In the genomic region with DNA sequence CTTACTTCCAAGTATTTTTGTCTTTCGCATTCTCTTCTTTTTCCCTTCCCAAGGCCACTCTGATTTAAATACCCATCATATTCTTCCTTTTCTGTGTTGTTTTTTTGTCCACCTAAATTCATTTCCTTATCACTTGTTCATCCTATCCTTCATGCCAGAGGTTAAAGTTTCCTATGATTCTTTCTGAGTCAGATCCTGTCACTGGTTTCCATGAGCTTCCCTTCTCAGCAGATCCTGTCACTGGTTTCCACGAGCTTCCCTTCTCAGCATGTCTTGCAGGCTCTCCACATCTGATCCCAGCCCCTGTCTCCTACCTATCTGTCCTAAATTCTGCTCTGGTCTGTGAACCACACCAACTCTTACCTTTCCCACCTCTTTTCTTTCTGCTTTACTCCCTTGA, we compare ENCODE assay signal across 15 cellular contexts.
DNase-seq lines count a peak whose midpoint lies in the region; ATAC-seq and TF ChIP-seq lines count a peak whose summit lies in the region.
"Had no signal": no experiment of that assay in that cellular context is flagged by ENCODE, and none has a peak within 500 bp of the region (broad histone marks: within the 10 kb centered on the region; RNA-seq: fewer than 3 reads in every experiment).

No MANE protein-coding gene starts in this region.

- no peak for TF ChIP-seq POLR2A in testis (IDR thresholded peaks at IDR 0.05)

- DNase-seq in EH (ENCODE audit: low read depth) (peak; percentile 74), RWPE2 (ENCODE audit: low spot score) (no peak), epithelial cell of esophagus (ENCODE audit: low read depth) (peak; percentile 59), NCI-H1436 treated with DMSO at 0.1 percent for 48 hours (lab: John Stamatoyannopoulos, UW) (no peak), glutamatergic neuron (no peak), testis (no peak), lower lobe of right lung (no peak)
- DNase-seq: DMS79, esophagus squamous epithelium, MG63, NCI-H2081 had no signal

- ATAC-seq in RWPE2 (ENCODE audit: low read depth) (peak; percentile 35; the same call in 1 of the 3 replicates), lower lobe of right lung (no peak)

- H3K9me3 ChIP-seq in RWPE2 (ENCODE audit: severe bottlenecking) (no peaks in the 10 kb centered on the region), neutrophil (no peaks in the 10 kb centered on the region), testis (no peaks in the 10 kb centered on the region), lower lobe of right lung (no peaks in the 10 kb centered on the region)
- H3K9me3 ChIP-seq: BLaER1 treated with 17β-estradiol and CSF1 and Interleukin-3, amounts not matched to agents 10 nM and 100 nM; esophagus squamous epithelium; MG63 had no signal

- peaks cover 1% of the 10 kb centered on the region for H3K27me3 Mint-ChIP-seq in glutamatergic neuron (ENCODE audit: unreplicated experiment)
- H3K27me3 Mint-ChIP-seq: activated naive CD4-positive, alpha-beta T cell treated with anti-CD3 and anti-CD28 coated beads, Interleukin-2, amount 50 U/mL, for 24 hours had no signal

- intact Hi-C loops in testis (cut with DNase I; ENCODE audit: low total_unique reads) = no loop called here
- intact Hi-C loops in lower lobe of right lung (cut with DNase I) = no loop called here

- WGBS in testis, 2 donors = 87 to 93% methylated on average over 2 of the region's 2 CpGs

- no peaks in the 10 kb centered on the region for H3K4me1 Mint-ChIP-seq in glutamatergic neuron (ENCODE audit: low read depth, unreplicated experiment)

- H3K27ac ChIP-seq in RWPE2 (ENCODE audit: poor library complexity, severe bottlenecking) (no peak overlapping the region), neutrophil (peak overlapping the region; percentile 5), testis (no peak overlapping the region), lower lobe of right lung (no peak overlapping the region)
- H3K27ac ChIP-seq: BLaER1 treated with 17β-estradiol and CSF1 and Interleukin-3, amounts not matched to agents 10 nM and 100 nM; esophagus squamous epithelium; VCaP had no signal

- no peak for TF ChIP-seq CTCF in RWPE2 (IDR thresholded peaks at IDR 0.05; ENCODE audit: poor library complexity, severe bottlenecking)
- TF ChIP-seq CTCF in epithelial cell of esophagus (IDR thresholded peaks at IDR 0.05; ENCODE audit: insufficient read depth, low read depth, low read length, missing control alignments) = no peak
- TF ChIP-seq CTCF in neutrophil (IDR thresholded peaks at IDR 0.05) = no peak
- no peak for TF ChIP-seq CTCF in glutamatergic neuron (IDR thresholded peaks at IDR 0.05; ENCODE audit: partially characterized antibody, unreplicated experiment)
- TF ChIP-seq CTCF in testis (IDR thresholded peaks at IDR 0.05) = no peak
- no peak for TF ChIP-seq CTCF in lower lobe of right lung (IDR thresholded peaks at IDR 0.05)

- H3K4me1 ChIP-seq in RWPE2 (ENCODE audit: insufficient read depth, poor library complexity, severe bottlenecking) = no peaks in the 10 kb centered on the region
- peaks cover 7% of the 10 kb centered on the region in 2 experiments for H3K4me1 ChIP-seq in neutrophil (ENCODE audit: control insufficient read depth in 1 of 2, insufficient read depth in 1 of 2, low read depth in 1 of 2, low read length in 1 of 2)
- no peaks in the 10 kb centered on the region for H3K4me1 ChIP-seq in testis
- H3K4me1 ChIP-seq in lower lobe of right lung = no peaks in the 10 kb centered on the region
- H3K4me1 ChIP-seq: BLaER1 treated with 17β-estradiol and CSF1 and Interleukin-3, amounts not matched to agents 10 nM and 100 nM; esophagus squamous epithelium had no signal

- H3K36me3 Mint-ChIP-seq in glutamatergic neuron (ENCODE audit: unreplicated experiment) = no peaks in the 10 kb centered on the region

- H3K4me3 Mint-ChIP-seq in glutamatergic neuron (ENCODE audit: unreplicated experiment) = no peak overlapping the region
- H3K4me3 Mint-ChIP-seq: activated naive CD4-positive, alpha-beta T cell treated with anti-CD3 and anti-CD28 coated beads, Interleukin-2, amount 50 U/mL, for 24 hours had no signal

- H3K4me3 ChIP-seq in RWPE2 (ENCODE audit: severe bottlenecking) = no peak overlapping the region
- H3K4me3 ChIP-seq in epithelial cell of esophagus (ENCODE audit: low read length) = no peak overlapping the region
- H3K4me3 ChIP-seq in neutrophil (ENCODE audit: low read depth in 1 of 2, low read length in 1 of 2) = no peak overlapping the region
- H3K4me3 ChIP-seq in testis = no peak overlapping the region
- no peak overlapping the region for H3K4me3 ChIP-seq in lower lobe of right lung
- H3K4me3 ChIP-seq: BLaER1 treated with 17β-estradiol and CSF1 and Interleukin-3, amounts not matched to agents 10 nM and 100 nM; esophagus squamous epithelium; MG63 had no signal

- no peaks in the 10 kb centered on the region for H3K9me3 Mint-ChIP-seq in glutamatergic neuron (ENCODE audit: unreplicated experiment)
- H3K9me3 Mint-ChIP-seq: activated naive CD4-positive, alpha-beta T cell treated with anti-CD3 and anti-CD28 coated beads, Interleukin-2, amount 50 U/mL, for 24 hours had no signal

- H3K27ac Mint-ChIP-seq in glutamatergic neuron (ENCODE audit: unreplicated experiment) = no peak overlapping the region
- H3K27ac Mint-ChIP-seq: activated naive CD4-positive, alpha-beta T cell treated with anti-CD3 and anti-CD28 coated beads, Interleukin-2, amount 50 U/mL, for 24 hours had no signal

- no peaks in the 10 kb centered on the region for H3K27me3 ChIP-seq in RWPE2 (ENCODE audit: insufficient read depth, poor library complexity, severe bottlenecking)
- H3K27me3 ChIP-seq in neutrophil = no peaks in the 10 kb centered on the region
- H3K27me3 ChIP-seq in testis = no peaks in the 10 kb centered on the region
- no peaks in the 10 kb centered on the region for H3K27me3 ChIP-seq in lower lobe of right lung (ENCODE audit: low read depth)
- H3K27me3 ChIP-seq: BLaER1 treated with 17β-estradiol and CSF1 and Interleukin-3, amounts not matched to agents 10 nM and 100 nM; esophagus squamous epithelium; MG63 had no signal

- peaks cover 52% of the 10 kb centered on the region for H3K36me3 ChIP-seq in RWPE2 (ENCODE audit: low read depth)
- peaks cover 20% of the 10 kb centered on the region for H3K36me3 ChIP-seq in neutrophil
- no peaks in the 10 kb centered on the region for H3K36me3 ChIP-seq in testis (ENCODE audit: low read depth, missing control alignments)
- H3K36me3 ChIP-seq in lower lobe of right lung = peaks cover 17% of the 10 kb centered on the region
- H3K36me3 ChIP-seq: MG63 had no signal

Comparison
In these comparisons a context has a peak if more than half of its experiments do, and no peak if none do; other contexts are left out.
1. DNase-seq: peak in EH (single experiment) and epithelial cell of esophagus (single experiment); none in RWPE2 (single experiment), NCI-H1436 treated with DMSO at 0.1 percent for 48 hours (single experiment), glutamatergic neuron (single experiment), testis (single experiment) and lower lobe of right lung (single experiment).